8 cellular contexts compared by ENCODE assay signal in genomic region chr6:137870744-137871247, GRCh38. TPM values are rescaled to one million over a fixed set of nuclear protein-coding genes. Genes with fewer than 3 reads are reported as not detected.
DNase-seq lines count a peak whose midpoint lies in the region; ATAC-seq and TF ChIP-seq lines count a peak whose summit lies in the region.

No MANE protein-coding gene starts in this region.

- no peaks in the 10 kb centered on the region for H3K27me3 ChIP-seq in PC-3 (ENCODE audit: low read length)

- CTCF ChIA-PET in PC-3 (lab: Charles Lee) = interaction anchor here (0.5 kb wide), 1 partner anchor 13 kb away, joined by 3 read pairs; no protein-coding TSS in a partner anchor

- POLR2A ChIA-PET in PC-3 (lab: Charles Lee; ENCODE audit: unreplicated experiment) = no interaction called here

- H3K4me3 Mint-ChIP-seq in CD14-positive monocyte = peak overlapping the region; percentile 93 to 96

- peaks cover 50% of the 10 kb centered on the region for H3K79me2 ChIP-seq in PC-3 (ENCODE audit: low read length)

- H3K4me1 Mint-ChIP-seq in CD14-positive monocyte = peaks cover 78% of the 10 kb centered on the region

- ATAC-seq in PC-3 (no peak), HG03139 (IDR thresholded peaks at IDR 0.05; ENCODE audit: unreplicated experiment) (no peak)

- no peak for DNase-seq in CD14-positive monocyte (ENCODE audit: low spot score)
- DNase-seq in GM20000 (ENCODE audit: low spot score) = peak; percentile 68
- no peak for DNase-seq in PC-3
- peak; percentile 20 for DNase-seq in dermis blood vessel endothelial cell
- no peak for DNase-seq in HPDE6-E6E7 (ENCODE audit: extremely low spot score)
- no peak for DNase-seq in DMS53 treated with DMSO at 0.1 percent for 48 hours (lab: John Stamatoyannopoulos, UW; ENCODE audit: unreplicated experiment)

- H3K9me3 ChIP-seq in PC-3 (ENCODE audit: low read length) = no peaks in the 10 kb centered on the region

- H3K36me3 Mint-ChIP-seq in CD14-positive monocyte = peaks cover 49 to 54% of the 10 kb centered on the region in 2 donors

- H3K27me3 Mint-ChIP-seq in CD14-positive monocyte (ENCODE audit: low read depth in 3 of 3) = peaks cover 0 to 2% (median 1%) of the 10 kb centered on the region in 3 donors

- no peaks in the 10 kb centered on the region for H3F3A ChIP-seq in PC-3 (ENCODE audit: low read length, unreplicated experiment)

- peaks cover 0 to 2% (median 0%) of the 10 kb centered on the region in 7 donors for H3K9me3 Mint-ChIP-seq in CD14-positive monocyte

- H3K36me3 ChIP-seq in PC-3 (ENCODE audit: low read depth, low read length) = peaks cover 18% of the 10 kb centered on the region

- peaks cover 20% of the 10 kb centered on the region for H4K20me1 ChIP-seq in PC-3 (ENCODE audit: low read length)

- no peak overlapping the region for H3K9ac ChIP-seq in PC-3 (ENCODE audit: low read length)

- H3K27ac ChIP-seq in PC-3 (ENCODE audit: low read length) (no peak overlapping the region), skin epidermis (peak overlapping the region in 19 of 21 experiments; percentile 4 to 99 (median 55))

- H3K4me1 ChIP-seq in PC-3 (ENCODE audit: insufficient read depth, low read length) = peaks cover 47% of the 10 kb centered on the region

- H3K9me2 ChIP-seq in PC-3 (replicated peaks; ENCODE audit: low read length) = no peaks in the 10 kb centered on the region

- no TSS peak for BruUV-seq in PC-3 (replicated peaks; lab: Mats Ljungman, UMichigan)

- TF ChIP-seq CTCF in CD14-positive monocyte (IDR thresholded peaks at IDR 0.05) (no peak), GM20000 (IDR thresholded peaks at IDR 0.05; ENCODE audit: extremely low read depth, missing control alignments) (no peak), PC-3 (conservative IDR thresholded peaks at IDR 0.05; ENCODE audit: low read depth, low read length) (no peak)

- H3K27ac Mint-ChIP-seq in CD14-positive monocyte = peak overlapping the region; percentile 21 to 99 (median 75)

- peak overlapping the region; percentile 84 for H3K4me2 ChIP-seq in PC-3 (ENCODE audit: low read length)

- intact Hi-C loops in CD14-positive monocyte (cut with micrococcal nuclease) (loop anchor here in 1 of 2 donors (5.0 kb wide), 1 partner anchor 57 kb away; no protein-coding TSS in a partner anchor), PC-3 (cut with micrococcal nuclease) (loop anchor here (5.0 kb wide), 1 partner anchor 57 kb away; no protein-coding TSS in a partner anchor)

- H3K4me3 ChIP-seq in PC-3 (ENCODE audit: low read length) (no peak overlapping the region), skin epidermis (peak overlapping the region; percentile 4 to 82 (median 65))

- no peak overlapping the region for H2AFZ ChIP-seq in PC-3 (ENCODE audit: low read length)

RNA-seq across cellular contexts. Expression of gene TNFAIP3, which starts 3.7 kb away (rescaled TPM):
- 10 to 100 TPM; 35.5 to 38.4 TPM for polyA plus RNA-seq in CD14-positive monocyte
- total RNA-seq in PC-3 (2014; rRNA removed) = 21.9 TPM in 2 replicates
- 5.4 and 13.4 TPM in 2 replicates for total RNA-seq in dermis blood vessel endothelial cell

Comparison
In these comparisons a context has a peak if more than half of its experiments do, and no peak if none do; other contexts are left out.
1. DNase-seq: peak in GM20000 (single experiment) and dermis blood vessel endothelial cell (single experiment); none in CD14-positive monocyte (single experiment), PC-3 (single experiment), HPDE6-E6E7 (single experiment) and DMS53 treated with DMSO at 0.1 percent for 48 hours (single experiment).